ENCODE assay signal across 8 cellular contexts in genomic region chr5:32542216-32543059, GRCh38. TPM values are rescaled to one million over a fixed set of nuclear protein-coding genes. Genes with fewer than 3 reads are reported as not detected.
DNase-seq lines count a peak whose midpoint lies in the region; ATAC-seq and TF ChIP-seq lines count a peak whose summit lies in the region.

No MANE protein-coding gene starts in this region.

- H3K27ac ChIP-seq in adrenal gland, result no peak overlapping the region

- POLR2A ChIA-PET in activated CD4-positive, alpha-beta memory T cell treated with anti-CD3 and anti-CD28 coated beads for 36 hours (lab: Charles Lee), result interaction anchor here (1.8 kb wide), 1 partner anchor 11 kb away, joined by 13 read pairs; no protein-coding TSS in a partner anchor

- ATAC-seq in GM19351 (IDR thresholded peaks at IDR 0.05; ENCODE audit: unreplicated experiment) (peak; percentile 69), HG03139 (IDR thresholded peaks at IDR 0.05; ENCODE audit: unreplicated experiment) (peak; percentile 56)

- H3K4me1 ChIP-seq in adrenal gland (replicated peaks in 1 of 2), result no peaks in the 10 kb centered on the region

- DNase-seq in CD14-positive monocyte (ENCODE audit: low spot score) (no peak), NCI-H1417 (lab: John Stamatoyannopoulos, UW) (no peak), adrenal gland (no peak), mesothelial cell of epicardium (ENCODE audit: low spot score in 2 of 2, unreplicated experiment in 2 of 2) (no peak), glutamatergic neuron (no peak)
- peak; percentile 65 for DNase-seq in activated CD4-positive, alpha-beta memory T cell treated with anti-CD3 and anti-CD28 coated beads for 36 hours

- H3K9me3 ChIP-seq in adrenal gland (replicated peaks in 1 of 3), result no peaks in the 10 kb centered on the region

- TF ChIP-seq CTCF in CD14-positive monocyte (IDR thresholded peaks at IDR 0.05) (no peak), adrenal gland (IDR thresholded peaks at IDR 0.05) (no peak), mesothelial cell of epicardium (IDR thresholded peaks at IDR 0.05; ENCODE audit: unreplicated experiment) (no peak), glutamatergic neuron (IDR thresholded peaks at IDR 0.05; ENCODE audit: partially characterized antibody, unreplicated experiment) (no peak)

- H3K27me3 Mint-ChIP-seq in CD14-positive monocyte (ENCODE audit: low read depth in 3 of 3) (peaks cover 0 to 3% (median 1%) of the 10 kb centered on the region in 3 donors), mesothelial cell of epicardium (ENCODE audit: low read depth) (no peaks in the 10 kb centered on the region), glutamatergic neuron (ENCODE audit: unreplicated experiment) (no peaks in the 10 kb centered on the region)
- no peaks in the 10 kb centered on the region for H3K27me3 Mint-ChIP-seq in activated CD4-positive, alpha-beta memory T cell treated with anti-CD3 and anti-CD28 coated beads for 36 hours

- peaks cover 0 to 7% (median 0%) of the 10 kb centered on the region in 7 donors for H3K9me3 Mint-ChIP-seq in CD14-positive monocyte
- peaks cover 5% of the 10 kb centered on the region for H3K9me3 Mint-ChIP-seq in activated CD4-positive, alpha-beta memory T cell treated with anti-CD3 and anti-CD28 coated beads for 36 hours
- peaks cover 11% of the 10 kb centered on the region for H3K9me3 Mint-ChIP-seq in mesothelial cell of epicardium
- no peaks in the 10 kb centered on the region for H3K9me3 Mint-ChIP-seq in glutamatergic neuron (ENCODE audit: unreplicated experiment)

- H3K27ac Mint-ChIP-seq in CD14-positive monocyte (peak overlapping the region in 6 of 7 donors; percentile 38 to 92 (median 64)), mesothelial cell of epicardium (no peak overlapping the region), glutamatergic neuron (ENCODE audit: unreplicated experiment) (no peak overlapping the region)
- H3K27ac Mint-ChIP-seq in activated CD4-positive, alpha-beta memory T cell treated with anti-CD3 and anti-CD28 coated beads for 36 hours, result peak overlapping the region; percentile 94

- H3K27me3 ChIP-seq in adrenal gland, result no peaks in the 10 kb centered on the region

- H3K36me3 Mint-ChIP-seq in CD14-positive monocyte, result no peaks in the 10 kb centered on the region
- H3K36me3 Mint-ChIP-seq in activated CD4-positive, alpha-beta memory T cell treated with anti-CD3 and anti-CD28 coated beads for 36 hours, result peaks cover 23% of the 10 kb centered on the region
- no peaks in the 10 kb centered on the region for H3K36me3 Mint-ChIP-seq in mesothelial cell of epicardium
- peaks cover 4% of the 10 kb centered on the region for H3K36me3 Mint-ChIP-seq in glutamatergic neuron (ENCODE audit: unreplicated experiment)

- peaks cover 49% of the 10 kb centered on the region for H3K4me1 Mint-ChIP-seq in CD14-positive monocyte
- H3K4me1 Mint-ChIP-seq in activated CD4-positive, alpha-beta memory T cell treated with anti-CD3 and anti-CD28 coated beads for 36 hours (ENCODE audit: low read depth), result peaks cover 57% of the 10 kb centered on the region
- H3K4me1 Mint-ChIP-seq in mesothelial cell of epicardium, result no peaks in the 10 kb centered on the region
- H3K4me1 Mint-ChIP-seq in glutamatergic neuron (ENCODE audit: low read depth, unreplicated experiment), result no peaks in the 10 kb centered on the region

- WGBS in adrenal gland, 4 donors, result 59 to 76% (median 75%) methylated on average over 10 of the region's 10 CpGs

- H3K36me3 ChIP-seq in adrenal gland (replicated peaks in 1 of 2), result no peaks in the 10 kb centered on the region

- H3K4me3 ChIP-seq in adrenal gland, result no peak overlapping the region

- H3K4me3 Mint-ChIP-seq in CD14-positive monocyte (peak overlapping the region in 1 of 2 donors; percentile 46), mesothelial cell of epicardium (no peak overlapping the region), glutamatergic neuron (ENCODE audit: unreplicated experiment) (no peak overlapping the region)
- H3K4me3 Mint-ChIP-seq in activated CD4-positive, alpha-beta memory T cell treated with anti-CD3 and anti-CD28 coated beads for 36 hours, result peak overlapping the region; percentile 36

- CTCF ChIA-PET in activated CD4-positive, alpha-beta memory T cell treated with anti-CD3 and anti-CD28 coated beads for 36 hours (lab: Charles Lee), result interaction anchor here (0.9 to 2.2 kb wide), 4 partner anchors 11 to 48 kb away, joined by 4 to 12 read pairs (median 6); no protein-coding TSS in a partner anchor

- intact Hi-C loops in CD14-positive monocyte (cut with micrococcal nuclease) (loop anchor here (5.0 to 10.0 kb wide), 2 partner anchors 40 to 48 kb away; no protein-coding TSS in a partner anchor), adrenal gland (cut with DNase I) (no loop called here)
- intact Hi-C loops in activated CD4-positive, alpha-beta memory T cell treated with anti-CD3 and anti-CD28 coated beads for 36 hours (cut with micrococcal nuclease), result loop anchor here (1.0 to 5.0 kb wide), 6 partner anchors 10 to 260 kb away; partner anchors contain the start of gene SUB1

- TF ChIP-seq POLR2A in adrenal gland (IDR thresholded peaks at IDR 0.05), result no peak

RNA-seq across cellular contexts. Expression of gene SUB1, which starts 42.9 kb away (rescaled TPM):
- polyA plus RNA-seq in CD14-positive monocyte, result 100 to 1,000 TPM; 399 to 454 TPM
- total RNA-seq in activated CD4-positive, alpha-beta memory T cell treated with anti-CD3 and anti-CD28 coated beads for 36 hours, result 100 to 1,000 TPM; 528 to 531 TPM
- total RNA-seq in adrenal gland, result 100 to 1,000 TPM in 6 of 8 donors, 10 to 100 TPM in 2; 48.1 to 229 (median 166) TPM
- polyA plus RNA-seq in adrenal gland, result 100 to 1,000 TPM; 126 to 428 (median 126) TPM
- total RNA-seq in mesothelial cell of epicardium, result 199 TPM in 3 replicates
- total RNA-seq in glutamatergic neuron (ENCODE audit: unreplicated experiment), result 172 TPM

Comparison
In these comparisons a context has a peak if more than half of its experiments do, and no peak if none do; other contexts are left out.
1. H3K27ac Mint-ChIP-seq: peak in CD14-positive monocyte (6 of 7) and activated CD4-positive, alpha-beta memory T cell treated with anti-CD3 and anti-CD28 coated beads for 36 hours (single experiment); none in mesothelial cell of epicardium (single experiment) and glutamatergic neuron (single experiment).
2. intact Hi-C loops: an anchor here in CD14-positive monocyte (5.0 to 10.0 kb wide) and activated CD4-positive, alpha-beta memory T cell treated with anti-CD3 and anti-CD28 coated beads for 36 hours (1.0 to 5.0 kb wide); none called in adrenal gland.